In the genomic region with DNA sequence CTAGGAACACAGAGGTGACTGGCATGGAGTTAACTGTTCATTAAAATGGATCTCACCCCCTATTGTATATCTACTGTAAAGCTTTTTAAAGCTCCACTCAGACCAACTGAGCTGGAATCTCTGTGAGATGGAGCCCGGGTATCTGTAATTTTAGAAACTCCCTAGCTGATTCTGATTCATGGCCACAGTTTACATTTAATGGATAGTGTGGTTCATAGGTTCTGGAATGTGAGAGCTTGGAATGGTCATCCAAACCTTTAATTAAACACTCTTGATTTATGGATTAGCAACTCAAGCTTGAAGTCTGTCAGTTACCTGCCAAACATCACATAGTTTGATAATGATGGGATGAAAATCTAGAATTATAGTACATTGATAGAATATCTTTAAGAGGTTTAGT, we compare ENCODE assay signal across 1 cellular context.
A peak's percentile ranks its signal among the peaks of the same experiment; 100 is the strongest.
TF ChIP-seq lines count a peak whose summit lies in the region.

No MANE protein-coding gene starts in this region.

TF ChIP-seq in IMR-90, 13 proteins besides CTCF, POLR2A, EP300 and RAD21:
- TF ChIP-seq, protein P1, sequence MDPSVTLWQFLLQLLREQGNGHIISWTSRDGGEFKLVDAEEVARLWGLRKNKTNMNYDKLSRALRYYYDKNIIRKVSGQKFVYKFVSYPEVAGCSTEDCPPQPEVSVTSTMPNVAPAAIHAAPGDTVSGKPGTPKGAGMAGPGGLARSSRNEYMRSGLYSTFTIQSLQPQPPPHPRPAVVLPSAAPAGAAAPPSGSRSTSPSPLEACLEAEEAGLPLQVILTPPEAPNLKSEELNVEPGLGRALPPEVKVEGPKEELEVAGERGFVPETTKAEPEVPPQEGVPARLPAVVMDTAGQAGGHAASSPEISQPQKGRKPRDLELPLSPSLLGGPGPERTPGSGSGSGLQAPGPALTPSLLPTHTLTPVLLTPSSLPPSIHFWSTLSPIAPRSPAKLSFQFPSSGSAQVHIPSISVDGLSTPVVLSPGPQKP (IDR thresholded peaks at IDR 0.05; ENCODE audit: borderline replicate concordance, low read depth, low read length) = no peak
- TF ChIP-seq, protein P2, sequence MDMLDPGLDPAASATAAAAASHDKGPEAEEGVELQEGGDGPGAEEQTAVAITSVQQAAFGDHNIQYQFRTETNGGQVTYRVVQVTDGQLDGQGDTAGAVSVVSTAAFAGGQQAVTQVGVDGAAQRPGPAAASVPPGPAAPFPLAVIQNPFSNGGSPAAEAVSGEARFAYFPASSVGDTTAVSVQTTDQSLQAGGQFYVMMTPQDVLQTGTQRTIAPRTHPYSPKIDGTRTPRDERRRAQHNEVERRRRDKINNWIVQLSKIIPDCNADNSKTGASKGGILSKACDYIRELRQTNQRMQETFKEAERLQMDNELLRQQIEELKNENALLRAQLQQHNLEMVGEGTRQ (IDR thresholded peaks at IDR 0.05; ENCODE audit: low read depth, low read length) = no peak
- TF ChIP-seq BHLHE40 (IDR thresholded peaks at IDR 0.05; ENCODE audit: low read depth, low read length) (no peak), NFE2L2 (IDR thresholded peaks at IDR 0.05; ENCODE audit: low read depth, low read length) (no peak), RFX5 (IDR thresholded peaks at IDR 0.05; ENCODE audit: low read depth, low read length) (no peak), CEBPB (IDR thresholded peaks at IDR 0.05; ENCODE audit: low read depth, low read length) (peak; percentile 35; the same call in 1 of the 2 replicates), MAZ (IDR thresholded peaks at IDR 0.05; ENCODE audit: borderline replicate concordance, low read depth, low read length) (no peak), MXI1 (IDR thresholded peaks at IDR 0.05; ENCODE audit: borderline replicate concordance, low read depth, low read length) (no peak), FOS (IDR thresholded peaks at IDR 0.05; ENCODE audit: low read depth, low read length) (no peak), SMC3 (IDR thresholded peaks at IDR 0.05; ENCODE audit: low read depth, low read length) (no peak), MAFK (IDR thresholded peaks at IDR 0.05; ENCODE audit: low read depth, low read length) (no peak), RCOR1 (IDR thresholded peaks at IDR 0.05; ENCODE audit: insufficient replicate concordance, low read length) (peak; percentile 27), CHD1 (IDR thresholded peaks at IDR 0.05; ENCODE audit: low read depth, low read length) (no peak)
